19 cellular contexts compared by ENCODE assay signal in the genomic region with DNA sequence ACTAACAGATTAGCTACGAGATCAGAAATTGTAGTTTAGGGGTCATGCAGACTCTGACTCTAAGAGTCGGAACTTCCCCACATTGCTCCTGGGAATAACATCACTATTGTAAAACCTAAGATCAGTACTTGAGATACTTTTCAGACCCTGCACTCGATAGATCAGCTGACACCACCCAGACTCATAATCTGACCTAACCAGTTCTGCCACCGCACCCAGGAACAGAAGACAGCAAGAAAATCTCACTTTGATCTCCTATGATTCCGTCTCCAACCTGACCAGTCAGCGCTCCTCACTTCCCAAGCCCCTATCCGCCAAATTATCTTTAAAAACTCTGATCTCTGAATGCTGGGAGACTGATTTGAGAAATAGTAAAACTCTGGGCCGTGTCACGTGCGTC. TPM values are rescaled to one million over a fixed set of nuclear protein-coding genes. Genes with fewer than 3 reads are reported as not detected.
DNase-seq lines count a peak whose midpoint lies in the region; ATAC-seq and TF ChIP-seq lines count a peak whose summit lies in the region.
"Had no signal": no experiment of that assay in that cellular context is flagged by ENCODE, and none has a peak within 500 bp of the region (broad histone marks: within the 10 kb centered on the region; RNA-seq: fewer than 3 reads in every experiment).

No MANE protein-coding gene starts in this region.

- CTCF ChIA-PET in activated CD8-positive, alpha-beta T cell treated with anti-CD3 and anti-CD28 coated beads, Interleukin-2, amount 10 ng/mL, durations not matched to agents 7 days and 5 days (lab: Charles Lee): interaction anchor here (11.1 kb wide), 1 partner anchor 92 kb away, joined by 395 read pairs; a partner anchor contains a TSS

- no peak for TF ChIP-seq EP300 in suprapubic skin (IDR thresholded peaks at IDR 0.05)

- peak; percentile 55 for DNase-seq in HT-29 (ENCODE audit: low spot score)
- DNase-seq in T-helper 17 cell: no peak
- DNase-seq in left kidney (ENCODE audit: low read depth, low spot score): peak; percentile 36
- DNase-seq in suprapubic skin (ENCODE audit: low spot score in 2 of 2): no peak
- DNase-seq in activated CD8-positive, alpha-beta T cell treated with anti-CD3 and anti-CD28 coated beads, Interleukin-2, amount 10 ng/mL, durations not matched to agents 7 days and 5 days: no peak
- DNase-seq in activated gamma-delta T cell treated with Interleukin-2 at 50 U/mL for 16 hours: no peak
- DNase-seq: activated CD4-positive, alpha-beta T cell treated with anti-CD3 and anti-CD28 coated beads, Interleukin-2, amount 50 U/mL, for 48 hours; activated T-cell treated with anti-CD3 and anti-CD28 coated beads, Interleukin-2, amount 50 U/mL, for 48 hours; GDM1; NCI-H2107; nucleus accumbens; RPMI8226; stimulated activated CD4-positive, alpha-beta T cell treated with anti-CD3 and anti-CD28 coated beads, Interleukin-2, amount 100 ng/mL, for 24 hours; SW 1271 had no signal

- H3K27ac Mint-ChIP-seq in T-helper 17 cell: peak overlapping the region; percentile 47
- H3K27ac Mint-ChIP-seq in activated CD8-positive, alpha-beta T cell treated with anti-CD3 and anti-CD28 coated beads, Interleukin-2, amount 10 ng/mL, durations not matched to agents 7 days and 5 days: no peak overlapping the region
- H3K27ac Mint-ChIP-seq: activated naive CD4-positive, alpha-beta T cell treated with anti-CD3 and anti-CD28 coated beads, Interleukin-2, amount 50 U/mL, for 72 hours; brain; IgD-negative memory B cell had no signal

- H3K4me1 Mint-ChIP-seq in T-helper 17 cell: no peaks in the 10 kb centered on the region
- no peaks in the 10 kb centered on the region for H3K4me1 Mint-ChIP-seq in activated CD8-positive, alpha-beta T cell treated with anti-CD3 and anti-CD28 coated beads, Interleukin-2, amount 10 ng/mL, durations not matched to agents 7 days and 5 days (ENCODE audit: low read depth)
- H3K4me1 Mint-ChIP-seq: IgD-negative memory B cell had no signal

- no peaks in the 10 kb centered on the region for H3K36me3 ChIP-seq in suprapubic skin

- TF ChIP-seq POLR2A in suprapubic skin (IDR thresholded peaks at IDR 0.05): no peak

- POLR2A ChIA-PET in activated CD8-positive, alpha-beta T cell treated with anti-CD3 and anti-CD28 coated beads, Interleukin-2, amount 10 ng/mL, durations not matched to agents 7 days and 5 days (lab: Charles Lee): interaction anchor here (0.6 to 1.6 kb wide), 2 partner anchors 96 to 226 kb away, joined by 3 to 5 read pairs; no protein-coding TSS in a partner anchor

- no peaks in the 10 kb centered on the region for H3K36me3 Mint-ChIP-seq in T-helper 17 cell (ENCODE audit: low read depth)
- H3K36me3 Mint-ChIP-seq in activated CD8-positive, alpha-beta T cell treated with anti-CD3 and anti-CD28 coated beads, Interleukin-2, amount 10 ng/mL, durations not matched to agents 7 days and 5 days (ENCODE audit: low read depth): no peaks in the 10 kb centered on the region
- H3K36me3 Mint-ChIP-seq: activated naive CD4-positive, alpha-beta T cell treated with anti-CD3 and anti-CD28 coated beads, Interleukin-2, amount 50 U/mL, for 72 hours; brain; IgD-negative memory B cell had no signal

- peaks cover 11% of the 10 kb centered on the region for H3K27me3 Mint-ChIP-seq in T-helper 17 cell
- H3K27me3 Mint-ChIP-seq in activated CD8-positive, alpha-beta T cell treated with anti-CD3 and anti-CD28 coated beads, Interleukin-2, amount 10 ng/mL, durations not matched to agents 7 days and 5 days (ENCODE audit: low read depth): no peaks in the 10 kb centered on the region

- H3K9me3 Mint-ChIP-seq in activated CD8-positive, alpha-beta T cell treated with anti-CD3 and anti-CD28 coated beads, Interleukin-2, amount 10 ng/mL, durations not matched to agents 7 days and 5 days (ENCODE audit: insufficient read depth): no peaks in the 10 kb centered on the region
- H3K9me3 Mint-ChIP-seq: activated naive CD4-positive, alpha-beta T cell treated with anti-CD3 and anti-CD28 coated beads, Interleukin-2, amount 50 U/mL, for 72 hours; IgD-negative memory B cell had no signal

- WGBS in suprapubic skin: 56% methylated on average over 10 of the region's 10 CpGs

- ATAC-seq in T-helper 17 cell (no peak), HG02610 (IDR thresholded peaks at IDR 0.05; ENCODE audit: unreplicated experiment) (no peak)
- no peak for ATAC-seq in activated CD8-positive, alpha-beta T cell treated with anti-CD3 and anti-CD28 coated beads, Interleukin-2, amount 10 ng/mL, durations not matched to agents 7 days and 5 days
- ATAC-seq: activated naive CD4-positive, alpha-beta T cell treated with anti-CD3 and anti-CD28 coated beads, Interleukin-2, amount 50 U/mL, for 72 hours; sciatic nerve had no signal

- peak overlapping the region; percentile 51 for H3K27ac ChIP-seq in suprapubic skin

- no peak for TF ChIP-seq CTCF in suprapubic skin (IDR thresholded peaks at IDR 0.05)

- H3K4me3 Mint-ChIP-seq in T-helper 17 cell: no peak overlapping the region
- H3K4me3 Mint-ChIP-seq in activated CD8-positive, alpha-beta T cell treated with anti-CD3 and anti-CD28 coated beads, Interleukin-2, amount 10 ng/mL, durations not matched to agents 7 days and 5 days: no peak overlapping the region
- H3K4me3 Mint-ChIP-seq: brain, IgD-negative memory B cell had no signal

- H3K4me3 ChIP-seq in suprapubic skin: no peak overlapping the region

- H3K9me3 ChIP-seq in T-helper 17 cell (ENCODE audit: control insufficient read depth, low read length, poor library complexity, severe bottlenecking): no peaks in the 10 kb centered on the region
- H3K9me3 ChIP-seq in suprapubic skin: no peaks in the 10 kb centered on the region

- H3K4me1 ChIP-seq in suprapubic skin: peaks cover 34% of the 10 kb centered on the region

- peaks cover 16% of the 10 kb centered on the region for H3K27me3 ChIP-seq in suprapubic skin

RNA-seq across cellular contexts. Expression of a gene that starts 27.2 kb away (rescaled TPM):
- not detected in 2 replicates for total RNA-seq in HT-29 (2014; rRNA removed; shearing (Covaris generic))
- under 1 TPM; 0.67 to 0.78 TPM for total RNA-seq in T-helper 17 cell
- 10 to 100 TPM in 1 of 4 donors, 1 to 10 TPM in 3; 3.4 to 11.8 (median 6.8) TPM for total RNA-seq in suprapubic skin
- total RNA-seq in activated CD8-positive, alpha-beta T cell treated with anti-CD3 and anti-CD28 coated beads, Interleukin-2, amount 10 ng/mL, durations not matched to agents 7 days and 5 days: not detected
- total RNA-seq: activated naive CD4-positive, alpha-beta T cell treated with anti-CD3 and anti-CD28 coated beads, Interleukin-2, amount 50 U/mL, for 72 hours had no signal

RNA-seq across cellular contexts. Expression of a gene that starts 37.3 kb away (rescaled TPM):
- 0.52 TPM in 1 of 2 replicates, not detected in the other for total RNA-seq in HT-29 (2014; rRNA removed; shearing (Covaris generic))
- total RNA-seq in T-helper 17 cell: under 1 TPM; 0.42 to 0.92 TPM
- 1 to 10 TPM; 1.3 to 2.3 (median 2.0) TPM for total RNA-seq in suprapubic skin
- total RNA-seq in activated CD8-positive, alpha-beta T cell treated with anti-CD3 and anti-CD28 coated beads, Interleukin-2, amount 10 ng/mL, durations not matched to agents 7 days and 5 days: 1 to 10 TPM in 1 of 2 experiments, under 1 TPM in 1; 0.63 to 1.3 TPM

Comparison
In these comparisons a context has a peak if more than half of its experiments do, and no peak if none do; other contexts are left out.
1. DNase-seq: peak in HT-29 (single experiment) and left kidney (single experiment); none in T-helper 17 cell (0 of 3), suprapubic skin (0 of 2), activated CD8-positive, alpha-beta T cell treated with anti-CD3 and anti-CD28 coated beads, Interleukin-2, amount 10 ng/mL, durations not matched to agents 7 days and 5 days (single experiment) and activated gamma-delta T cell treated with Interleukin-2 at 50 U/mL for 16 hours (single experiment).